1 cellular context compared by ENCODE assay signal in genomic region chr1:85580046-85580411, GRCh38.
TF ChIP-seq lines count a peak whose summit lies in the region.

No MANE protein-coding gene starts in this region.

TF ChIP-seq in IMR-90, 13 proteins besides CTCF, POLR2A, EP300 and RAD21 (continued from another document):
- TF ChIP-seq USF2 (IDR thresholded peaks at IDR 0.05; ENCODE audit: low read depth, low read length) = no peak
- TF ChIP-seq RFX5 (IDR thresholded peaks at IDR 0.05; ENCODE audit: low read depth, low read length) = no peak
- no peak for TF ChIP-seq CEBPB (IDR thresholded peaks at IDR 0.05; ENCODE audit: low read depth, low read length)
- TF ChIP-seq FOS (IDR thresholded peaks at IDR 0.05; ENCODE audit: low read depth, low read length) = no peak
- TF ChIP-seq MAZ (IDR thresholded peaks at IDR 0.05; ENCODE audit: borderline replicate concordance, low read depth, low read length) = no peak
- no peak for TF ChIP-seq NFE2L2 (IDR thresholded peaks at IDR 0.05; ENCODE audit: low read depth, low read length)
TF ChIP-seq in IMR-90: peak in this region for 0.
